ENCODE assay signal across 19 cellular contexts in the genomic region with DNA sequence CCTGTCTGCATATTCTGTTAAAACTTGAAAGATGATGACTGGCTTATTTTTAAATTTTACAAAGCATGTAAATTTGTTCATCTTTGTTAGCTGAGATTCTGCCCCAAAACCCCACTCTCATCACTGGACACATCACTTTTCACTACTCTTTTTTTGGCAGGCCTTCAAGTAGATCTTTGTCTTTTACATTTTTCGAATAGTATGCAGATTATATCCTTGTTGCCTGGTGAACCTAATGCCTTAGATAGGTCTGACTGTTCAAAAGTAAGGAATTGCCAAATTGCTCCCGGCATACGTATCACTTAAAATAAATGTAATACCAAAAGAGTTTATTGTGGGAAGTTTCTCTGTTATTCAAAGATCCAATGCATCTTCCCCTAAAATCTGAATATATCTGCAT.
DNase-seq lines count a peak whose midpoint lies in the region; ATAC-seq and TF ChIP-seq lines count a peak whose summit lies in the region.
"Had no signal": no experiment of that assay in that cellular context is flagged by ENCODE, and none has a peak within 500 bp of the region (broad histone marks: within the 10 kb centered on the region; RNA-seq: fewer than 3 reads in every experiment).

No MANE protein-coding gene starts in this region.

- no peaks in the 10 kb centered on the region for H3K4me1 ChIP-seq in uterus
- H3K4me1 ChIP-seq in spleen = peaks cover 0 to 9% (median 1%) of the 10 kb centered on the region in 6 donors
- peaks cover 6% of the 10 kb centered on the region for H3K4me1 ChIP-seq in neural progenitor cell

- intact Hi-C loops in uterus (cut with DNase I; ENCODE audit: low total_unique reads) (no loop called here), spleen (cut with DNase I; ENCODE audit: low total_unique reads) (no loop called here)

- H3K27me3 ChIP-seq in uterus (no peaks in the 10 kb centered on the region), spleen (replicated peaks in 1 of 7) (no peaks in the 10 kb centered on the region), neural progenitor cell (no peaks in the 10 kb centered on the region)

- TF ChIP-seq POLR2A in uterus (IDR thresholded peaks at IDR 0.05) = no peak
- TF ChIP-seq POLR2A in spleen (IDR thresholded peaks at IDR 0.05) = no peak
- no peak for TF ChIP-seq POLR2A in GM18505 (IDR thresholded peaks at IDR 0.05; ENCODE audit: borderline replicate concordance, extremely low read depth, insufficient read depth, insufficient read length)

- ATAC-seq in GM18505 (IDR thresholded peaks at IDR 0.05; ENCODE audit: unreplicated experiment) = no peak
- ATAC-seq: GM12878, GM23338, HCT116, Right ventricle myocardium inferior had no signal

- no peak overlapping the region for H3K9ac ChIP-seq in neural progenitor cell

- H3K36me3 ChIP-seq in uterus (no peaks in the 10 kb centered on the region), spleen (no peaks in the 10 kb centered on the region), neural progenitor cell (no peaks in the 10 kb centered on the region)

- no peak overlapping the region for H2AFZ ChIP-seq in neural progenitor cell (replicated peaks)
- H2AFZ ChIP-seq: GM23338 had no signal

- in situ Hi-C loops in astrocyte of the cerebellum (cut with HindIII; ENCODE audit: low sequenced_read_pairs) = no loop called here

- no peak overlapping the region for H3K4me2 ChIP-seq in neural progenitor cell
- H3K4me2 ChIP-seq: GM23338 had no signal

- H3K9me3 ChIP-seq in uterus (no peaks in the 10 kb centered on the region), spleen (no peaks in the 10 kb centered on the region), neural progenitor cell (ENCODE audit: low read depth) (no peaks in the 10 kb centered on the region)

- TF ChIP-seq CTCF in HFFc6 (IDR thresholded peaks at IDR 0.05) = no peak
- no peak for TF ChIP-seq CTCF in astrocyte of the cerebellum (IDR thresholded peaks at IDR 0.05; ENCODE audit: low read depth, low read length, missing control alignments)
- TF ChIP-seq CTCF in uterus (IDR thresholded peaks at IDR 0.05) = no peak
- TF ChIP-seq CTCF in spleen (IDR thresholded peaks at IDR 0.05 in 8 of 11, conservative IDR thresholded peaks at IDR 0.05 in 3 of 11) = no peak
- no peak for TF ChIP-seq CTCF in neural progenitor cell (IDR thresholded peaks at IDR 0.05)

- H4K20me1 ChIP-seq in neural progenitor cell (ENCODE audit: low read depth) = no peaks in the 10 kb centered on the region

- H3K4me3 ChIP-seq in astrocyte of the cerebellum (ENCODE audit: low read depth, low read length) (no peak overlapping the region), uterus (no peak overlapping the region), spleen (no peak overlapping the region), neural progenitor cell (no peak overlapping the region)
- H3K4me3 ChIP-seq: GM12878, GM23338 had no signal

- H3K4me3 Mint-ChIP-seq in HFFc6 = no peak overlapping the region
- no peak overlapping the region for H3K4me3 Mint-ChIP-seq in neural progenitor cell
- H3K4me3 Mint-ChIP-seq: GM23338 had no signal

- no peaks in the 10 kb centered on the region for H3K79me2 ChIP-seq in neural progenitor cell (ENCODE audit: low read depth)

- H3K27ac ChIP-seq in uterus (no peak overlapping the region), spleen (no peak overlapping the region), neural progenitor cell (no peak overlapping the region)
- H3K27ac ChIP-seq: C4-2B had no signal

- H3K4me1 Mint-ChIP-seq in HFFc6 (ENCODE audit: low read depth) = peaks cover 47% of the 10 kb centered on the region
- peaks cover 8% of the 10 kb centered on the region for H3K4me1 Mint-ChIP-seq in neural progenitor cell

- H3K36me3 Mint-ChIP-seq in HFFc6 (ENCODE audit: low read depth) = no peaks in the 10 kb centered on the region
- H3K36me3 Mint-ChIP-seq in neural progenitor cell = no peaks in the 10 kb centered on the region

- DNase-seq in EL (peak; percentile 80), HFFc6 (peak; percentile 57), astrocyte of the cerebellum (ENCODE audit: low read depth) (peak; percentile 19), iris pigment epithelial cell (ENCODE audit: low read depth) (peak; percentile 62), uterus (no peak), spleen (no peak), neural progenitor cell (ENCODE audit: low spot score) (no peak)
- DNase-seq: DND-41; GF-D8; NCI-H1105 treated with DMSO at 0.1 percent for 48 hours; NCI-H1694; NCI-H2081 treated with DMSO at 0.1 percent for 48 hours; NK-92 treated with Interleukin-12 subunit alpha and Interleukin-12 subunit beta, amount 100 ng/mL, for 24 hours had no signal

- H3K27ac Mint-ChIP-seq in HFFc6 = peak overlapping the region; percentile 52
- H3K27ac Mint-ChIP-seq in neural progenitor cell = no peak overlapping the region
- H3K27ac Mint-ChIP-seq: GM23338 had no signal

- H3K27me3 Mint-ChIP-seq in HFFc6 (ENCODE audit: insufficient read depth) (no peaks in the 10 kb centered on the region; the same call in 1 of the 2 replicates), neural progenitor cell (ENCODE audit: insufficient read depth, low read depth) (peaks cover 2% of the 10 kb centered on the region)

- no peaks in the 10 kb centered on the region for H3F3A ChIP-seq in neural progenitor cell (ENCODE audit: low read depth)

- whole genome bisulfite sequencing in spleen, 5 donors = 81 to 92% (median 88%) methylated on average over 3 of the region's 3 CpGs

- H3K9me3 Mint-ChIP-seq in HFFc6 = no peaks in the 10 kb centered on the region; the same call in 1 of the 2 replicates
- H3K9me3 Mint-ChIP-seq in neural progenitor cell = no peaks in the 10 kb centered on the region
- H3K9me3 Mint-ChIP-seq: GM23338 had no signal

Comparison
In these comparisons a context has a peak if more than half of its experiments do, and no peak if none do; other contexts are left out.
1. DNase-seq: peak in EL (single experiment), HFFc6 (single experiment), astrocyte of the cerebellum (single experiment) and iris pigment epithelial cell (single experiment); none in uterus (0 of 2), spleen (single experiment) and neural progenitor cell (single experiment).